ENCODE assay signal across 8 cellular contexts in genomic region chr9:87662808-87663528, GRCh38.
DNase-seq lines count a peak whose midpoint lies in the region; ATAC-seq and TF ChIP-seq lines count a peak whose summit lies in the region.

No MANE protein-coding gene starts in this region.

- H3K27me3 Mint-ChIP-seq in activated CD4-positive, alpha-beta T cell treated with anti-CD3 and anti-CD28 coated beads, Interleukin-2, amount 10 ng/mL, durations not matched to agents 24 days and 14 days, result peaks cover 3% of the 10 kb centered on the region

- H3K4me3 ChIP-seq in mucosa of descending colon, result no peak overlapping the region

- H3K4me1 ChIP-seq in mucosa of descending colon (ENCODE audit: low read depth), result no peaks in the 10 kb centered on the region

- intact Hi-C loops in activated CD4-positive, alpha-beta T cell treated with anti-CD3 and anti-CD28 coated beads, Interleukin-2, amount 10 ng/mL, durations not matched to agents 24 days and 14 days (cut with micrococcal nuclease), result loop anchor here (1.0 kb wide), 1 partner anchor 326 kb away; no protein-coding TSS in a partner anchor
- intact Hi-C loops in mucosa of descending colon (cut with DNase I, micrococcal nuclease), result loop anchor here in 1 of 2 donors (2.0 kb wide), 1 partner anchor 326 kb away; no protein-coding TSS in a partner anchor

- peak; percentile 58 for TF ChIP-seq CTCF in mucosa of descending colon (IDR thresholded peaks at IDR 0.05)

- no peaks in the 10 kb centered on the region for H3K36me3 ChIP-seq in mucosa of descending colon (ENCODE audit: low read depth)

- no peak overlapping the region for H3K27ac Mint-ChIP-seq in activated CD4-positive, alpha-beta T cell treated with anti-CD3 and anti-CD28 coated beads, Interleukin-2, amount 10 ng/mL, durations not matched to agents 24 days and 14 days

- H3K9me3 ChIP-seq in mucosa of descending colon, result peaks cover 8% of the 10 kb centered on the region

- H3K36me3 Mint-ChIP-seq in activated CD4-positive, alpha-beta T cell treated with anti-CD3 and anti-CD28 coated beads, Interleukin-2, amount 10 ng/mL, durations not matched to agents 24 days and 14 days (ENCODE audit: low read depth), result no peaks in the 10 kb centered on the region

- DNase-seq in SIG-M5 treated with dmso at 0.1 percent for 504 hours (lab: John Stamatoyannopoulos, UW; ENCODE audit: unreplicated experiment) (peak; percentile 50), SIG-M5 (lab: John Stamatoyannopoulos, UW) (no peak), MV-4-11 (lab: John Stamatoyannopoulos, UW) (peak; percentile 42), epidermal melanocyte (ENCODE audit: insufficient read length, low spot score) (peak; percentile 80), mucosa of descending colon (peak; percentile 73 to 89 (median 89))
- peak; percentile 80 for DNase-seq in activated CD4-positive, alpha-beta T cell treated with anti-CD3 and anti-CD28 coated beads, Interleukin-2, amount 10 ng/mL, durations not matched to agents 24 days and 14 days
- peak; percentile 78 for DNase-seq in stimulated activated naive CD8-positive, alpha-beta T cell treated with anti-CD3 and anti-CD28 coated beads, Interleukin-15, Interleukin-2, amounts not matched to agents 100 U/mL and 50 U/mL, for 24 hours

- H3K4me1 Mint-ChIP-seq in activated CD4-positive, alpha-beta T cell treated with anti-CD3 and anti-CD28 coated beads, Interleukin-2, amount 10 ng/mL, durations not matched to agents 24 days and 14 days, result peaks cover 4% of the 10 kb centered on the region

- peak; percentile 93 for ATAC-seq in mucosa of descending colon
- ATAC-seq in stimulated activated naive CD8-positive, alpha-beta T cell treated with anti-CD3 and anti-CD28 coated beads, Interleukin-15, Interleukin-2, amounts not matched to agents 100 U/mL and 50 U/mL, for 24 hours, result no peak
- no peak for ATAC-seq in HG03565 (IDR thresholded peaks at IDR 0.05; ENCODE audit: unreplicated experiment)

- H3K9me3 Mint-ChIP-seq in activated CD4-positive, alpha-beta T cell treated with anti-CD3 and anti-CD28 coated beads, Interleukin-2, amount 10 ng/mL, durations not matched to agents 24 days and 14 days, result no peaks in the 10 kb centered on the region

- no peak overlapping the region for H3K4me3 Mint-ChIP-seq in activated CD4-positive, alpha-beta T cell treated with anti-CD3 and anti-CD28 coated beads, Interleukin-2, amount 10 ng/mL, durations not matched to agents 24 days and 14 days
